ENCODE assay signal across 11 cellular contexts in genomic region chr3:148477375-148477774, GRCh38.
"Had no signal": no experiment of that assay in that cellular context is flagged by ENCODE, and none has a peak within 500 bp of the region (broad histone marks: within the 10 kb centered on the region; RNA-seq: fewer than 3 reads in every experiment).

No MANE protein-coding gene starts in this region.

- H3K4me1 ChIP-seq: HAP-1 had no signal

- H2AFZ ChIP-seq: GM23248, GM23338 had no signal

- H3K27ac ChIP-seq: GM23248 had no signal

- FAIRE-seq: H1, H54 had no signal

- H3K9me3 ChIP-seq: HAP-1 had no signal

- DNase-seq: GM23248, GOT3, H7, H9, HCEC 1CT, HFFc6 had no signal

- H3K4me2 ChIP-seq: GM23338 had no signal

- ATAC-seq: GM23338, HCT116 had no signal

- H3K9ac ChIP-seq: GM23248 had no signal

- H3K4me3 ChIP-seq: GM23248, GM23338, HAP-1 had no signal

- H3K36me3 ChIP-seq: HAP-1 had no signal
